ENCODE assay signal across 17 cellular contexts in the genomic region with DNA sequence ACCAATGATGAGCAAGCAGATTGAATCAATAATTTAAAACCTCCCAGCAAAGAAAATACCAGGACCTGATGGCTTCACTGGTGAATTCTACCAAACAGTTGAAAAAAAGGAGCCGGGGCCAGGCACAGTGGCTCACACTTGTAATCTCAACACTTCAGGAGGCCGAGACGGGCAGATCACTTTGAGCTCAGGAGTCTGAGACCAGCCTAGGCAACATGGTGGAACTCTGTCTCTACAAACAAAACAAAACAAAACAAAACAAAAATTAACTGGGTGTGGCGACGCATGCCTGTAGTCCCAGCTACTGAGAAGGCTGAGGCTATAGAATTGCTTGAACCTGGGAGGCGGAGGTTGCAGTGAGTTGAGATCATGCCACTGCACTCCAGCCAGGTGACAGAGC. TPM values are rescaled to one million over a fixed set of nuclear protein-coding genes. Genes with fewer than 3 reads are reported as not detected.
DNase-seq lines count a peak whose midpoint lies in the region; ATAC-seq and TF ChIP-seq lines count a peak whose summit lies in the region.
"Had no signal": no experiment of that assay in that cellular context is flagged by ENCODE, and none has a peak within 500 bp of the region (broad histone marks: within the 10 kb centered on the region; RNA-seq: fewer than 3 reads in every experiment).

No MANE protein-coding gene starts in this region.

- H3K27me3 Mint-ChIP-seq in Calu3 (ENCODE audit: unreplicated experiment) (peaks cover 36% of the 10 kb centered on the region), GM23338 (ENCODE audit: insufficient read depth, low read depth, poor library complexity) (peaks cover 14% of the 10 kb centered on the region)

- no peaks in the 10 kb centered on the region for H3K4me1 ChIP-seq in GM23338 (ENCODE audit: insufficient read depth)
- H3K4me1 ChIP-seq in upper lobe of right lung: no peaks in the 10 kb centered on the region

- DNase-seq in Calu3 (no peak), GM23338 (ENCODE audit: low spot score) (no peak), left kidney (ENCODE audit: low read depth, low spot score) (peak; percentile 70), upper lobe of right lung (peak; percentile 17), NCI-H1048 (lab: John Stamatoyannopoulos, UW) (no peak), activated gamma-delta T cell treated with Interleukin-2 at 50 U/mL for 16 hours (no peak)
- DNase-seq: ACHN; BE2C; C1 segment of cervical spinal cord; CD4-positive, CD25-positive, alpha-beta regulatory T cell; DMS53; DND-41; EL; H9 had no signal

- H3K27ac ChIP-seq in GM23338 (ENCODE audit: low read depth): no peak overlapping the region
- no peak overlapping the region for H3K27ac ChIP-seq in upper lobe of right lung

- intact Hi-C loops in Calu3 (cut with micrococcal nuclease; ENCODE audit: unreplicated experiment): no loop called here
- intact Hi-C loops in upper lobe of right lung (cut with DNase I): no loop called here

- H3K36me3 Mint-ChIP-seq in Calu3 (ENCODE audit: insufficient read depth, unreplicated experiment) (no peaks in the 10 kb centered on the region), GM23338 (ENCODE audit: low read depth) (no peaks in the 10 kb centered on the region)

- H2AFZ ChIP-seq in GM23338: 0 out of 2 replicates have a peak overlapping the region, but pooled peaks have one; percentile 66

- H3K79me2 ChIP-seq in GM23338 (replicated peaks; ENCODE audit: insufficient read depth): no peaks in the 10 kb centered on the region

- no peaks in the 10 kb centered on the region for H3F3A ChIP-seq in GM23338 (replicated peaks; ENCODE audit: low read depth)

- H3K4me1 Mint-ChIP-seq in Calu3 (ENCODE audit: low read depth, unreplicated experiment): no peaks in the 10 kb centered on the region
- H3K4me1 Mint-ChIP-seq in GM23338: no peaks in the 10 kb centered on the region
- H3K4me1 Mint-ChIP-seq: H9, IgD-negative memory B cell had no signal

- H3K9me2 ChIP-seq in GM23338 (ENCODE audit: insufficient read depth): no peaks in the 10 kb centered on the region

- H3K9me3 Mint-ChIP-seq in Calu3 (ENCODE audit: low read depth, unreplicated experiment): peaks cover 2% of the 10 kb centered on the region
- H3K9me3 Mint-ChIP-seq in GM23338: no peaks in the 10 kb centered on the region
- H3K9me3 Mint-ChIP-seq: H9, IgD-negative memory B cell had no signal

- H3K27me3 ChIP-seq in GM23338 (ENCODE audit: insufficient read depth): peaks cover 12% of the 10 kb centered on the region; the same call in 1 of the 2 replicates
- H3K27me3 ChIP-seq in upper lobe of right lung: peaks cover 20% of the 10 kb centered on the region
- H3K27me3 ChIP-seq: BE2C had no signal

- H3K36me3 ChIP-seq in GM23338 (ENCODE audit: insufficient read depth): no peaks in the 10 kb centered on the region
- no peaks in the 10 kb centered on the region for H3K36me3 ChIP-seq in upper lobe of right lung
- H3K36me3 ChIP-seq: BE2C had no signal

- peak overlapping the region; percentile 42 for H3K27ac Mint-ChIP-seq in Calu3 (ENCODE audit: unreplicated experiment)
- no peak overlapping the region for H3K27ac Mint-ChIP-seq in GM23338
- H3K27ac Mint-ChIP-seq: CD4-positive, CD25-positive, alpha-beta regulatory T cell; H9; IgD-negative memory B cell had no signal

- H3K4me3 ChIP-seq in GM23338 (no peak overlapping the region), upper lobe of right lung (no peak overlapping the region)
- H3K4me3 ChIP-seq: GM12878 had no signal

- no peak overlapping the region for H3K4me2 ChIP-seq in GM23338

- CTCF ChIA-PET in Calu3 (lab: Charles Lee): no interaction called here

- H3K9me3 ChIP-seq in upper lobe of right lung: no peaks in the 10 kb centered on the region
- H3K9me3 ChIP-seq: BE2C had no signal

- ATAC-seq in GM23338 (no peak), upper lobe of right lung (no peak)
- ATAC-seq: GM12878, HepG2 had no signal

- no peaks in the 10 kb centered on the region for H4K20me1 ChIP-seq in GM23338 (replicated peaks; ENCODE audit: insufficient read depth)

- BruUV-seq in Calu3 (replicated peaks; lab: Mats Ljungman, UMichigan): no TSS peak

- TF ChIP-seq CTCF in Calu3 (IDR thresholded peaks at IDR 0.05; ENCODE audit: unreplicated experiment) (no peak), GM23338 (conservative IDR thresholded peaks at IDR 0.05; ENCODE audit: low read depth in 2 of 2) (no peak), upper lobe of right lung (IDR thresholded peaks at IDR 0.05) (no peak)

- H3K4me3 Mint-ChIP-seq in Calu3 (ENCODE audit: low read depth, unreplicated experiment) (no peak overlapping the region), GM23338 (no peak overlapping the region)
- H3K4me3 Mint-ChIP-seq: CD4-positive, CD25-positive, alpha-beta regulatory T cell; H9; IgD-negative memory B cell had no signal

TF ChIP-seq in GM23338, 12 proteins besides CTCF, POLR2A, EP300 and RAD21 (continues in another document):
- TF ChIP-seq, protein P1, sequence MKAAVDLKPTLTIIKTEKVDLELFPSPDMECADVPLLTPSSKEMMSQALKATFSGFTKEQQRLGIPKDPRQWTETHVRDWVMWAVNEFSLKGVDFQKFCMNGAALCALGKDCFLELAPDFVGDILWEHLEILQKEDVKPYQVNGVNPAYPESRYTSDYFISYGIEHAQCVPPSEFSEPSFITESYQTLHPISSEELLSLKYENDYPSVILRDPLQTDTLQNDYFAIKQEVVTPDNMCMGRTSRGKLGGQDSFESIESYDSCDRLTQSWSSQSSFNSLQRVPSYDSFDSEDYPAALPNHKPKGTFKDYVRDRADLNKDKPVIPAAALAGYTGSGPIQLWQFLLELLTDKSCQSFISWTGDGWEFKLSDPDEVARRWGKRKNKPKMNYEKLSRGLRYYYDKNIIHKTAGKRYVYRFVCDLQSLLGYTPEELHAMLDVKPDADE (IDR thresholded peaks at IDR 0.05): no peak
- TF ChIP-seq, protein P2, sequence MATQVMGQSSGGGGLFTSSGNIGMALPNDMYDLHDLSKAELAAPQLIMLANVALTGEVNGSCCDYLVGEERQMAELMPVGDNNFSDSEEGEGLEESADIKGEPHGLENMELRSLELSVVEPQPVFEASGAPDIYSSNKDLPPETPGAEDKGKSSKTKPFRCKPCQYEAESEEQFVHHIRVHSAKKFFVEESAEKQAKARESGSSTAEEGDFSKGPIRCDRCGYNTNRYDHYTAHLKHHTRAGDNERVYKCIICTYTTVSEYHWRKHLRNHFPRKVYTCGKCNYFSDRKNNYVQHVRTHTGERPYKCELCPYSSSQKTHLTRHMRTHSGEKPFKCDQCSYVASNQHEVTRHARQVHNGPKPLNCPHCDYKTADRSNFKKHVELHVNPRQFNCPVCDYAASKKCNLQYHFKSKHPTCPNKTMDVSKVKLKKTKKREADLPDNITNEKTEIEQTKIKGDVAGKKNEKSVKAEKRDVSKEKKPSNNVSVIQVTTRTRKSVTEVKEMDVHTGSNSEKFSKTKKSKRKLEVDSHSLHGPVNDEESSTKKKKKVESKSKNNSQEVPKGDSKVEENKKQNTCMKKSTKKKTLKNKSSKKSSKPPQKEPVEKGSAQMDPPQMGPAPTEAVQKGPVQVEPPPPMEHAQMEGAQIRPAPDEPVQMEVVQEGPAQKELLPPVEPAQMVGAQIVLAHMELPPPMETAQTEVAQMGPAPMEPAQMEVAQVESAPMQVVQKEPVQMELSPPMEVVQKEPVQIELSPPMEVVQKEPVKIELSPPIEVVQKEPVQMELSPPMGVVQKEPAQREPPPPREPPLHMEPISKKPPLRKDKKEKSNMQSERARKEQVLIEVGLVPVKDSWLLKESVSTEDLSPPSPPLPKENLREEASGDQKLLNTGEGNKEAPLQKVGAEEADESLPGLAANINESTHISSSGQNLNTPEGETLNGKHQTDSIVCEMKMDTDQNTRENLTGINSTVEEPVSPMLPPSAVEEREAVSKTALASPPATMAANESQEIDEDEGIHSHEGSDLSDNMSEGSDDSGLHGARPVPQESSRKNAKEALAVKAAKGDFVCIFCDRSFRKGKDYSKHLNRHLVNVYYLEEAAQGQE (IDR thresholded peaks at IDR 0.05; ENCODE audit: unreplicated experiment): no peak
- TF ChIP-seq POLR2AphosphoS5 (IDR thresholded peaks at IDR 0.05; ENCODE audit: low read depth) (no peak), ZNF114 (CRISPR knock-in tag; IDR thresholded peaks at IDR 0.05) (no peak), EZH2 (IDR thresholded peaks at IDR 0.05; ENCODE audit: low read depth, unreplicated experiment) (no peak), ZNF331 (CRISPR knock-in tag; IDR thresholded peaks at IDR 0.05; ENCODE audit: low read depth) (no peak), EZH2phosphoT487 (IDR thresholded peaks at IDR 0.05; ENCODE audit: unreplicated experiment) (no peak), STAT1 (IDR thresholded peaks at IDR 0.05; ENCODE audit: unreplicated experiment) (no peak)

RNA-seq across cellular contexts. Expression of gene TROAP, which starts 13.7 kb away (rescaled TPM):
- 38.5 and 49.8 TPM in 2 replicates for total RNA-seq in Calu3 (2022)
- total RNA-seq in GM23338 (2014; rRNA removed; shearing (Covaris generic)): 27.6 and 46.4 TPM in 2 replicates
- polyA plus RNA-seq in GM23338 (2016; fragmentation: Nextera tagmentation; extraction: Ambion mirVana): 44.7 and 47.5 TPM in 2 replicates
- total RNA-seq in upper lobe of right lung: 0.96 TPM
- polyA plus RNA-seq: IgD-negative memory B cell had no signal

RNA-seq across cellular contexts. Expression of gene PRPH, which starts 14.4 kb away (rescaled TPM):
- not detected in 2 replicates for total RNA-seq in Calu3 (2022)
- 0.24 and 0.62 TPM in 2 replicates for total RNA-seq in GM23338 (2014; rRNA removed; shearing (Covaris generic))
- 0.36 and 0.43 TPM in 2 replicates for polyA plus RNA-seq in GM23338 (2016; fragmentation: Nextera tagmentation; extraction: Ambion mirVana)
- not detected for total RNA-seq in upper lobe of right lung
- total RNA-seq: CD4-positive, CD25-positive, alpha-beta regulatory T cell; HepG2 had no signal
- polyA plus RNA-seq: IgD-negative memory B cell had no signal

RNA-seq across cellular contexts. Expression of gene C1QL4, which starts 27.6 kb away (rescaled TPM):
- total RNA-seq in Calu3 (2022): not detected in 2 replicates
- total RNA-seq in GM23338 (2014; rRNA removed; shearing (Covaris generic)): 0.12 TPM in 1 of 2 replicates, not detected in the other
- not detected in 2 replicates for polyA plus RNA-seq in GM23338 (2016; fragmentation: Nextera tagmentation; extraction: Ambion mirVana)
- not detected for total RNA-seq in upper lobe of right lung
- total RNA-seq: CD4-positive, CD25-positive, alpha-beta regulatory T cell; GM12878; HepG2 had no signal
- polyA plus RNA-seq: CD4-positive, CD25-positive, alpha-beta regulatory T cell; IgD-negative memory B cell had no signal

RNA-seq across cellular contexts. Expression of gene DNAJC22, which starts 37.3 kb away (rescaled TPM):
- total RNA-seq in Calu3 (2022): 9.6 and 15.7 TPM in 2 replicates
- total RNA-seq in GM23338 (2014; rRNA removed; shearing (Covaris generic)): 0.10 TPM in 1 of 2 replicates, not detected in the other
- not detected in 2 replicates for polyA plus RNA-seq in GM23338 (2016; fragmentation: Nextera tagmentation; extraction: Ambion mirVana)
- 0.67 TPM for total RNA-seq in upper lobe of right lung
- total RNA-seq: CD4-positive, CD25-positive, alpha-beta regulatory T cell had no signal
- polyA plus RNA-seq: CD4-positive, CD25-positive, alpha-beta regulatory T cell; IgD-negative memory B cell had no signal

RNA-seq across cellular contexts. Expression of gene TUBA1C, which starts 44.5 kb away (rescaled TPM):
- 469 and 472 TPM in 2 replicates for total RNA-seq in Calu3 (2022)
- 608 and 728 TPM in 2 replicates for total RNA-seq in GM23338 (2014; rRNA removed; shearing (Covaris generic))
- polyA plus RNA-seq in GM23338 (2016; fragmentation: Nextera tagmentation; extraction: Ambion mirVana): 187 and 191 TPM in 2 replicates
- total RNA-seq in upper lobe of right lung: 113 TPM

Comparison
In these comparisons a context has a peak if more than half of its experiments do, and no peak if none do; other contexts are left out.
1. DNase-seq: peak in left kidney (single experiment) and upper lobe of right lung (single experiment); none in Calu3 (single experiment), GM23338 (single experiment), NCI-H1048 (single experiment) and activated gamma-delta T cell treated with Interleukin-2 at 50 U/mL for 16 hours (single experiment).
2. RNA of gene TROAP, which starts 13.7 kb away (total RNA-seq): 38.5 to 49.8 TPM in Calu3 and 27.6 to 46.4 TPM in GM23338; 0.96 TPM in upper lobe of right lung (single experiment); every median in the first group is over 10 times any median in the second.